8 cellular contexts compared by ENCODE assay signal in the genomic region with DNA sequence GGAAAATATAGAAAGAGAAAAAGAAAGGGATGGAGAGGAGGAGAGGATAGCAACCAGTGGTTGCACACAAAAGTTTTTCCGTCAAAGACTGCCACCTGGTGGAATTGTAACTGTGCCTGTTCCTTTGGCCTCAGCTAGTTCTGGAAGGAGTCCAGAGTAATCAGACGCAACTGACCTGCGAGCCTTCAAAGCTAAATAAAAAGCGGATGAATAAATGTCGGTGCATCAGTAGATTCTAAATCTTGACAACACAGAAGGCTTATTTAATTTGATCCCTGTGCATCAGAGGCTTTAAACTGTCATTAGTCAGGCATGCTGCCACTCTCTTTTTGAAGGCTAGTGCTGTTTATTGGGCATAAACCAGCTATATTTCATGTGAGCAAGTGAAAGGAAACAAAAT.
A peak's percentile ranks its signal among the peaks of the same experiment; 100 is the strongest.
DNase-seq lines count a peak whose midpoint lies in the region; ATAC-seq and TF ChIP-seq lines count a peak whose summit lies in the region.

No MANE protein-coding gene starts in this region.

- no peaks in the 10 kb centered on the region for H3K9me3 Mint-ChIP-seq in Caco-2 (ENCODE audit: unreplicated experiment)
- H3K9me3 Mint-ChIP-seq in activated CD4-positive, alpha-beta T cell treated with anti-CD3 and anti-CD28 coated beads for 36 hours (ENCODE audit: low read depth), result no peaks in the 10 kb centered on the region
- H3K9me3 Mint-ChIP-seq in T-helper 2 cell treated with Interferon-gamma antibody and Interleukin-4, amounts not matched to agents 5 μg/mL and 100 μg/mL, for 36 hours, result no peaks in the 10 kb centered on the region

- no TSS peak for BruUV-seq in Caco-2 (replicated peaks; lab: Mats Ljungman, UMichigan)

- no peak overlapping the region for H3K4me3 Mint-ChIP-seq in Caco-2 (ENCODE audit: unreplicated experiment)
- H3K4me3 Mint-ChIP-seq in activated CD4-positive, alpha-beta T cell treated with anti-CD3 and anti-CD28 coated beads for 36 hours, result no peak overlapping the region
- H3K4me3 Mint-ChIP-seq in T-helper 2 cell treated with Interferon-gamma antibody and Interleukin-4, amounts not matched to agents 5 μg/mL and 100 μg/mL, for 36 hours, result no peak overlapping the region

- no peaks in the 10 kb centered on the region for H3K4me1 Mint-ChIP-seq in Caco-2 (ENCODE audit: low read depth, unreplicated experiment)
- no peaks in the 10 kb centered on the region for H3K4me1 Mint-ChIP-seq in activated CD4-positive, alpha-beta T cell treated with anti-CD3 and anti-CD28 coated beads for 36 hours
- H3K4me1 Mint-ChIP-seq in T-helper 2 cell treated with Interferon-gamma antibody and Interleukin-4, amounts not matched to agents 5 μg/mL and 100 μg/mL, for 36 hours (ENCODE audit: low read depth), result no peaks in the 10 kb centered on the region

- peaks cover 3% of the 10 kb centered on the region for H3K27me3 Mint-ChIP-seq in Caco-2 (ENCODE audit: insufficient read depth, unreplicated experiment)
- H3K27me3 Mint-ChIP-seq in activated CD4-positive, alpha-beta T cell treated with anti-CD3 and anti-CD28 coated beads for 36 hours, result peaks cover 2% of the 10 kb centered on the region
- no peaks in the 10 kb centered on the region for H3K27me3 Mint-ChIP-seq in T-helper 2 cell treated with Interferon-gamma antibody and Interleukin-4, amounts not matched to agents 5 μg/mL and 100 μg/mL, for 36 hours (ENCODE audit: low read depth)

- H3K9me3 ChIP-seq in Caco-2, result no peaks in the 10 kb centered on the region
- H3K9me3 ChIP-seq in parathyroid adenoma (ENCODE audit: control insufficient read depth, low read length), result no peaks in the 10 kb centered on the region

- H3K27ac Mint-ChIP-seq in Caco-2 (ENCODE audit: unreplicated experiment), result no peak overlapping the region
- H3K27ac Mint-ChIP-seq in activated CD4-positive, alpha-beta T cell treated with anti-CD3 and anti-CD28 coated beads for 36 hours, result no peak overlapping the region
- no peak overlapping the region for H3K27ac Mint-ChIP-seq in T-helper 2 cell treated with Interferon-gamma antibody and Interleukin-4, amounts not matched to agents 5 μg/mL and 100 μg/mL, for 36 hours

- H3K36me3 ChIP-seq in Caco-2 (ENCODE audit: control insufficient read depth, insufficient read depth, low read length), result no peaks in the 10 kb centered on the region
- H3K36me3 ChIP-seq in parathyroid adenoma (ENCODE audit: control insufficient read depth, insufficient read depth, low read length), result no peaks in the 10 kb centered on the region

- no peaks in the 10 kb centered on the region for H3K36me3 Mint-ChIP-seq in Caco-2 (ENCODE audit: insufficient read depth, unreplicated experiment)
- H3K36me3 Mint-ChIP-seq in activated CD4-positive, alpha-beta T cell treated with anti-CD3 and anti-CD28 coated beads for 36 hours (ENCODE audit: low read depth), result no peaks in the 10 kb centered on the region
- H3K36me3 Mint-ChIP-seq in T-helper 2 cell treated with Interferon-gamma antibody and Interleukin-4, amounts not matched to agents 5 μg/mL and 100 μg/mL, for 36 hours (ENCODE audit: low read depth), result no peaks in the 10 kb centered on the region

- POLR2A ChIA-PET in Caco-2 (lab: Charles Lee), result no interaction called here
- POLR2A ChIA-PET in activated CD4-positive, alpha-beta T cell treated with anti-CD3 and anti-CD28 coated beads for 36 hours (lab: Charles Lee), result no interaction called here

- no peaks in the 10 kb centered on the region for H3K79me2 ChIP-seq in parathyroid adenoma

- no peak overlapping the region for H2AFZ ChIP-seq in parathyroid adenoma

- H3K4me1 ChIP-seq in Caco-2 (no peaks in the 10 kb centered on the region), parathyroid adenoma (peaks cover 1% of the 10 kb centered on the region)

- H3K27me3 ChIP-seq in Caco-2 (replicated peaks; ENCODE audit: control insufficient read depth, insufficient read depth, low read length) (no peaks in the 10 kb centered on the region), parathyroid adenoma (ENCODE audit: control insufficient read depth, insufficient read depth, low read length) (no peaks in the 10 kb centered on the region)

- DNase-seq in Caco-2 (peak; percentile 54 to 65), NCI-H2196 (lab: John Stamatoyannopoulos, UW; ENCODE audit: unreplicated experiment) (peak; percentile 62), fibroblast of the aortic adventitia (ENCODE audit: low read depth) (peak; percentile 49)
- DNase-seq in activated CD4-positive, alpha-beta T cell treated with anti-CD3 and anti-CD28 coated beads for 36 hours, result peak; percentile 59
- no peak for DNase-seq in T-helper 2 cell treated with Interferon-gamma antibody and Interleukin-4, amounts not matched to agents 5 μg/mL and 100 μg/mL, for 36 hours (ENCODE audit: low spot score)

- TF ChIP-seq CTCF in Caco-2 (IDR thresholded peaks at IDR 0.05; ENCODE audit: insufficient read depth in 1 of 2, low read depth in 1 of 2, low read length in 1 of 2, severe bottlenecking in 1 of 2, unreplicated experiment in 1 of 2) (peak; percentile 63 to 67), fibroblast of the aortic adventitia (IDR thresholded peaks at IDR 0.05; ENCODE audit: insufficient read depth, low read length) (peak; percentile 53), parathyroid adenoma (IDR thresholded peaks at IDR 0.05) (peak; percentile 46)

- no peak overlapping the region for H3K9ac ChIP-seq in parathyroid adenoma

- CTCF ChIA-PET in Caco-2 (lab: Charles Lee), result interaction anchor here (1.4 to 1.5 kb wide), 2 partner anchors 335 to 412 kb away, joined by 3 to 10 read pairs; no protein-coding TSS in a partner anchor
- CTCF ChIA-PET in activated CD4-positive, alpha-beta T cell treated with anti-CD3 and anti-CD28 coated beads for 36 hours (lab: Charles Lee), result interaction anchor here (0.6 to 1.7 kb wide), 8 partner anchors 10 to 989 kb away, joined by 3 to 8 read pairs (median 5); no protein-coding TSS in a partner anchor

- H3K4me2 ChIP-seq in parathyroid adenoma (ENCODE audit: low read length), result no peak overlapping the region

- H3K4me3 ChIP-seq in Caco-2 (ENCODE audit: low read depth, low read length) (no peak overlapping the region), fibroblast of the aortic adventitia (ENCODE audit: low read depth, low read length) (no peak overlapping the region), parathyroid adenoma (ENCODE audit: low read depth, low read length) (no peak overlapping the region)

- intact Hi-C loops in Caco-2 (cut with micrococcal nuclease; ENCODE audit: unreplicated experiment), result loop anchor here (1.0 kb wide), 3 partner anchors 103 to 412 kb away; no protein-coding TSS in a partner anchor
- intact Hi-C loops in activated CD4-positive, alpha-beta T cell treated with anti-CD3 and anti-CD28 coated beads for 36 hours (cut with DNase I, micrococcal nuclease), result loop anchor here in 1 of 2 experiments (1.0 to 10.0 kb wide), 3 partner anchors 447 to 1131 kb away; no protein-coding TSS in a partner anchor

- no peak overlapping the region for H3K27ac ChIP-seq in parathyroid adenoma

- ATAC-seq in GM18909 (IDR thresholded peaks at IDR 0.05; ENCODE audit: poor library complexity, unreplicated experiment), result peak; percentile 91
- peak; percentile 88 for ATAC-seq in HG03139 (IDR thresholded peaks at IDR 0.05; ENCODE audit: unreplicated experiment)
- no peak for ATAC-seq in activated CD4-positive, alpha-beta T cell treated with anti-CD3 and anti-CD28 coated beads for 36 hours
